8 cellular contexts compared by ENCODE assay signal in genomic region chr19:14114854-14115253, GRCh38. TPM values are rescaled to one million over a fixed set of nuclear protein-coding genes. Genes with fewer than 3 reads are reported as not detected.
DNase-seq lines count a peak whose midpoint lies in the region; ATAC-seq and TF ChIP-seq lines count a peak whose summit lies in the region.

No MANE protein-coding gene starts in this region.

- H3K27me3 ChIP-seq in HL-60 (ENCODE audit: insufficient read depth, poor library complexity, severe bottlenecking) (no peaks in the 10 kb centered on the region), endodermal cell (ENCODE audit: control insufficient read depth, insufficient read depth, low read length, poor library complexity, severe bottlenecking) (no peaks in the 10 kb centered on the region), neuronal stem cell (ENCODE audit: control insufficient read depth in 3 of 3, insufficient read depth in 3 of 3, low read depth in 1 of 3, low read length in 3 of 3) (no peaks in the 10 kb centered on the region)

- H3K4me3 Mint-ChIP-seq in activated CD4-positive, alpha-beta T cell treated with anti-CD3 and anti-CD28 coated beads for 36 hours, result no peak overlapping the region
- no peak overlapping the region for H3K4me3 Mint-ChIP-seq in endodermal cell

- no peak overlapping the region for H3K4me2 ChIP-seq in neuronal stem cell (ENCODE audit: insufficient read depth, low read length, poor library complexity, severe bottlenecking)

- CTCF ChIA-PET in activated CD4-positive, alpha-beta T cell treated with anti-CD3 and anti-CD28 coated beads for 36 hours (lab: Charles Lee), result interaction anchor here (0.5 to 2.5 kb wide), 20 partner anchors 9 to 1205 kb away, joined by 3 to 8 read pairs (median 3); partner anchors contain the start of gene ASF1B

- no peak overlapping the region for H3K23ac ChIP-seq in neuronal stem cell (ENCODE audit: low read depth, low read length, poor library complexity)

- H3K27ac ChIP-seq in HL-60 (replicated peaks) (no peak overlapping the region), endodermal cell (ENCODE audit: low read depth, low read length) (no peak overlapping the region), neuronal stem cell (replicated peaks; ENCODE audit: low read length) (no peak overlapping the region)

- H3K27me3 Mint-ChIP-seq in activated CD4-positive, alpha-beta T cell treated with anti-CD3 and anti-CD28 coated beads for 36 hours, result no peaks in the 10 kb centered on the region
- no peaks in the 10 kb centered on the region for H3K27me3 Mint-ChIP-seq in endodermal cell (ENCODE audit: insufficient read depth)

- H3K9ac ChIP-seq in endodermal cell (ENCODE audit: extremely low read depth, low read length, poor library complexity, severe bottlenecking), result no peak overlapping the region
- H3K9ac ChIP-seq in neuronal stem cell (ENCODE audit: low read depth, low read length, poor library complexity), result no peak overlapping the region

- H3K27ac Mint-ChIP-seq in activated CD4-positive, alpha-beta T cell treated with anti-CD3 and anti-CD28 coated beads for 36 hours, result no peak overlapping the region
- H3K27ac Mint-ChIP-seq in endodermal cell, result no peak overlapping the region

- H3K9me3 Mint-ChIP-seq in activated CD4-positive, alpha-beta T cell treated with anti-CD3 and anti-CD28 coated beads for 36 hours (ENCODE audit: low read depth), result no peaks in the 10 kb centered on the region
- no peaks in the 10 kb centered on the region for H3K9me3 Mint-ChIP-seq in endodermal cell

- no peak overlapping the region for H3K14ac ChIP-seq in neuronal stem cell (ENCODE audit: low read length)

- intact Hi-C loops in activated CD4-positive, alpha-beta T cell treated with anti-CD3 and anti-CD28 coated beads for 36 hours (cut with DNase I, micrococcal nuclease), result loop anchor here (1.0 to 2.0 kb wide), 2 partner anchors 42 to 235 kb away; partner anchors contain the start of gene MISP3 (in 1 of the 2)

- H2BK5ac ChIP-seq in neuronal stem cell (ENCODE audit: low read length), result no peak overlapping the region

- no peak overlapping the region for H4K91ac ChIP-seq in neuronal stem cell (ENCODE audit: low read depth, low read length, poor library complexity)

- no peak overlapping the region for H4K8ac ChIP-seq in neuronal stem cell (ENCODE audit: low read depth, low read length)

- no peak overlapping the region for H3K4ac ChIP-seq in neuronal stem cell (ENCODE audit: low read length)

- H2AFZ ChIP-seq in neuronal stem cell (ENCODE audit: low read length), result no peak overlapping the region

- 71 to 80% methylated on average over 8 to 9 of the region's 9 CpGs for WGBS in endodermal cell (ENCODE audit: insufficient coverage in 1 of 2, insufficient read length in 1 of 2), 2 experiments
- no CpG with 5 or more reads among the region's 9 CpGs for WGBS in neuronal stem cell (ENCODE audit: extremely low coverage in 2 of 2, insufficient read length in 2 of 2, insufficient replicate concordance in 1 of 2), 2 donors

- no peaks in the 10 kb centered on the region for H3K9me3 ChIP-seq in endodermal cell (ENCODE audit: control insufficient read depth, low read length)
- H3K9me3 ChIP-seq in neuronal stem cell (replicated peaks in 1 of 2; ENCODE audit: control insufficient read depth in 2 of 2, insufficient read depth in 1 of 2, low read depth in 1 of 2, low read length in 2 of 2), result no peaks in the 10 kb centered on the region

- DNase-seq in AG10803 (ENCODE audit: low read depth), result no peak
- DNase-seq in HL-60 (ENCODE audit: low read depth in 1 of 2, low spot score in 1 of 2), result peak; percentile 80 to 82
- DNase-seq in activated CD4-positive, alpha-beta T cell treated with anti-CD3 and anti-CD28 coated beads for 36 hours, result peak; percentile 78
- peak; percentile 83 for DNase-seq in endodermal cell
- DNase-seq in neuronal stem cell (ENCODE audit: low spot score), result no peak
- DNase-seq in dedifferentiated amniotic fluid mesenchymal stem cell (ENCODE audit: extremely low spot score), result no peak

- H2AK5ac ChIP-seq in neuronal stem cell (ENCODE audit: low read depth, low read length), result peak overlapping the region; percentile 26

- H3K18ac ChIP-seq in neuronal stem cell (ENCODE audit: low read length), result no peak overlapping the region

- peak; percentile 48 for TF ChIP-seq CTCF in AG10803 (conservative IDR thresholded peaks at IDR 0.05; ENCODE audit: low read length)
- peak; percentile 27 for TF ChIP-seq CTCF in HL-60 (IDR thresholded peaks at IDR 0.05; ENCODE audit: insufficient read depth, low read length)
- peak; percentile 81 for TF ChIP-seq CTCF in endodermal cell (conservative IDR thresholded peaks at IDR 0.05)

- peaks cover 2% of the 10 kb centered on the region for H3K79me1 ChIP-seq in neuronal stem cell (ENCODE audit: low read depth, low read length)

- H3K4me3 ChIP-seq in AG10803 (ENCODE audit: low read length) (no peak overlapping the region), HL-60 (replicated peaks; ENCODE audit: insufficient read depth, low read length) (no peak overlapping the region), endodermal cell (ENCODE audit: low read length) (no peak overlapping the region), neuronal stem cell (ENCODE audit: low read length in 2 of 2) (no peak overlapping the region)

- no peak for ATAC-seq in activated CD4-positive, alpha-beta T cell treated with anti-CD3 and anti-CD28 coated beads for 36 hours
- ATAC-seq in HG02970 (IDR thresholded peaks at IDR 0.05; ENCODE audit: low FRiP score, unreplicated experiment), result no peak
- ATAC-seq in HG02623 (IDR thresholded peaks at IDR 0.05; ENCODE audit: unreplicated experiment), result no peak

- peaks cover 53% of the 10 kb centered on the region for H3K4me1 Mint-ChIP-seq in activated CD4-positive, alpha-beta T cell treated with anti-CD3 and anti-CD28 coated beads for 36 hours
- peaks cover 23% of the 10 kb centered on the region for H3K4me1 Mint-ChIP-seq in endodermal cell

- H2BK12ac ChIP-seq in neuronal stem cell (ENCODE audit: low read length), result no peak overlapping the region

- H3K36me3 ChIP-seq in endodermal cell (ENCODE audit: control insufficient read depth, insufficient read depth, low read length) (no peaks in the 10 kb centered on the region), neuronal stem cell (replicated peaks in 1 of 2; ENCODE audit: control insufficient read depth in 2 of 2, insufficient read depth in 2 of 2, low read length in 2 of 2) (peaks cover 2 to 8% of the 10 kb centered on the region in 2 donors)

- H3K4me1 ChIP-seq in endodermal cell (ENCODE audit: control insufficient read depth, insufficient read depth, low read length) (peaks cover 12% of the 10 kb centered on the region), neuronal stem cell (ENCODE audit: control insufficient read depth in 2 of 2, insufficient read depth in 1 of 2, low read depth in 1 of 2, low read length in 2 of 2) (peaks cover 12 to 40% of the 10 kb centered on the region in 2 donors)

- no peaks in the 10 kb centered on the region for H3K36me3 Mint-ChIP-seq in activated CD4-positive, alpha-beta T cell treated with anti-CD3 and anti-CD28 coated beads for 36 hours (ENCODE audit: low read depth)
- H3K36me3 Mint-ChIP-seq in endodermal cell (ENCODE audit: low read depth), result no peaks in the 10 kb centered on the region

- no peak overlapping the region for H2BK15ac ChIP-seq in neuronal stem cell (ENCODE audit: low read length)

- no peak overlapping the region for H2BK120ac ChIP-seq in neuronal stem cell (ENCODE audit: low read depth, low read length)

- POLR2A ChIA-PET in activated CD4-positive, alpha-beta T cell treated with anti-CD3 and anti-CD28 coated beads for 36 hours (lab: Charles Lee), result interaction anchor here (1.0 kb wide), 1 partner anchor 22 kb away, joined by 4 read pairs; the partner anchor contains the start of gene ASF1B

RNA-seq across cellular contexts. Expression of gene PRKACA, which starts 2.7 kb away (rescaled TPM):
- total RNA-seq in activated CD4-positive, alpha-beta T cell treated with anti-CD3 and anti-CD28 coated beads for 36 hours, result 10 to 100 TPM; 58.1 to 68.7 TPM
- total RNA-seq in endodermal cell, result 10 to 100 TPM; 62.1 to 73.8 TPM
- 58.6 TPM for polyA plus RNA-seq in endodermal cell (2013, experiment 1 of 2)
- polyA plus RNA-seq in endodermal cell (2013, experiment 2 of 2), result 60.1 TPM
- 66.8 TPM for polyA plus RNA-seq in neuronal stem cell (2013, experiment 1 of 2)
- polyA plus RNA-seq in neuronal stem cell (2013, experiment 2 of 2), result 67.2 TPM

RNA-seq across cellular contexts. Expression of gene ASF1B, which starts 21.5 kb away (rescaled TPM):
- 10 to 100 TPM; 64.6 to 70.4 TPM for total RNA-seq in activated CD4-positive, alpha-beta T cell treated with anti-CD3 and anti-CD28 coated beads for 36 hours
- 10 to 100 TPM; 37.8 to 47.8 TPM for total RNA-seq in endodermal cell
- 31.3 TPM for polyA plus RNA-seq in endodermal cell (2013, experiment 1 of 2)
- polyA plus RNA-seq in endodermal cell (2013, experiment 2 of 2), result 31.4 TPM
- 32.1 TPM for polyA plus RNA-seq in neuronal stem cell (2013, experiment 1 of 2)
- polyA plus RNA-seq in neuronal stem cell (2013, experiment 2 of 2), result 30.3 TPM

RNA-seq across cellular contexts. Expression of gene SAMD1, which starts 24.3 kb away (rescaled TPM):
- 10 to 100 TPM; 72.9 to 73.8 TPM for total RNA-seq in activated CD4-positive, alpha-beta T cell treated with anti-CD3 and anti-CD28 coated beads for 36 hours
- total RNA-seq in endodermal cell, result 100 to 1,000 TPM in 1 of 2 donors, 10 to 100 TPM in 1; 94.2 to 126 TPM
- 66.5 TPM for polyA plus RNA-seq in endodermal cell (2013, experiment 1 of 2)
- 71.4 TPM for polyA plus RNA-seq in endodermal cell (2013, experiment 2 of 2)
- polyA plus RNA-seq in neuronal stem cell (2013, experiment 1 of 2), result 57.9 TPM
- 59.2 TPM for polyA plus RNA-seq in neuronal stem cell (2013, experiment 2 of 2)

RNA-seq across cellular contexts. Expression of gene C19orf67, which starts 29.3 kb away (rescaled TPM):
- under 1 TPM; 0.21 to 0.39 TPM for total RNA-seq in activated CD4-positive, alpha-beta T cell treated with anti-CD3 and anti-CD28 coated beads for 36 hours
- 1 to 10 TPM in 1 of 2 donors, under 1 TPM in 1; 0.73 to 1.1 TPM for total RNA-seq in endodermal cell
- not detected for polyA plus RNA-seq in endodermal cell (2013, experiment 1 of 2)
- polyA plus RNA-seq in endodermal cell (2013, experiment 2 of 2), result not detected
- polyA plus RNA-seq in neuronal stem cell (2013, experiment 1 of 2), result not detected
- not detected for polyA plus RNA-seq in neuronal stem cell (2013, experiment 2 of 2)

RNA-seq across cellular contexts. Expression of gene MISP3, which starts 42.3 kb away (rescaled TPM):
- total RNA-seq in activated CD4-positive, alpha-beta T cell treated with anti-CD3 and anti-CD28 coated beads for 36 hours, result 1 to 10 TPM; 1.1 to 1.6 TPM
- 1 to 10 TPM in 1 of 2 donors, under 1 TPM in 1; 0.73 to 1.4 TPM for total RNA-seq in endodermal cell
- 1.9 TPM for polyA plus RNA-seq in endodermal cell (2013, experiment 1 of 2)
- 1.8 TPM for polyA plus RNA-seq in endodermal cell (2013, experiment 2 of 2)
- polyA plus RNA-seq in neuronal stem cell (2013, experiment 1 of 2), result 1.6 TPM
- polyA plus RNA-seq in neuronal stem cell (2013, experiment 2 of 2), result 1.7 TPM

Comparison
In these comparisons a context has a peak if more than half of its experiments do, and no peak if none do; other contexts are left out.
1. DNase-seq: peak in HL-60 (2 of 2), activated CD4-positive, alpha-beta T cell treated with anti-CD3 and anti-CD28 coated beads for 36 hours (single experiment) and endodermal cell (single experiment); none in AG10803 (single experiment), neuronal stem cell (single experiment) and dedifferentiated amniotic fluid mesenchymal stem cell (single experiment).
2. CTCF ChIP-seq: peak in every context shown above with its lines; median percentile 81 in endodermal cell; 48 in AG10803; 27 in HL-60.